1 cellular context compared by ENCODE assay signal in the genomic region with DNA sequence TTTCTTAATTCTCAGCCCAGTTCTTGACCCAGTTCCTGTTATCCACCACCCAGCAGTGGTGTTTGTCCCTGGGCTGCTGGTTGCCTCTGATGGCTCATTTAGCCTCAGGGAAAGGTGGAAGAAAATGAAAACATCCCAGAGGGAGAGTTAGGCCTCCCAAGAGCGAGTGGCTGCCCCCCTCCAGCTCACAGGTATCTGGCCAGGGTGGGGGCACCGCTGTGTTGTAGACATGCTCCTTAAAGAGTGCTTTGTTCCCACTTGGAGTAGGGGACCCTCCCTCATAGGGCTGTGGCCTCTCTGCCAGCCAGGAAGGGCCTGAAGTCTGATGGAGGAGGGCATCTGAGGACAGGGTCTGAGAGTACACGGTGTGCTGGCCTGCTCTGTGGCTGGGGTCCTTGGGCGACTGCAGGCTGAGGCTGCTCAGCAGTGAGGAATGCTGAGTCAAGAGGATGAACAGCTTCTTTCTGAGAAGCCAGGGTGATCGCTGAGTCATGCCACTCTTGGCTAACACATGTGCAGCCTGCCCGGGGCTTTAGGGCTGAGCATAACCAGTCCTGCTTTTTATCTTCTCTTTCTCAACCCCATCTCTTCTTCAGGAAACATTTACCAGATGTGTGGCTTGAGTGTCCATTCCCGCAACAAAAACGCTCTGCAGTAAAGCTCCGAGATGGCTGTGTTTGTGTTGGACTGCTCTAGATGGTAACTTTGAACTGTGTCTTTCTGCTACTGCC.
TF ChIP-seq lines count a peak whose summit lies in the region.

No MANE protein-coding gene starts in this region.

TF ChIP-seq in HepG2, 621 proteins besides CTCF, POLR2A, EP300 and RAD21 (continued from another document and continues in another):
- TF ChIP-seq, protein P1, sequence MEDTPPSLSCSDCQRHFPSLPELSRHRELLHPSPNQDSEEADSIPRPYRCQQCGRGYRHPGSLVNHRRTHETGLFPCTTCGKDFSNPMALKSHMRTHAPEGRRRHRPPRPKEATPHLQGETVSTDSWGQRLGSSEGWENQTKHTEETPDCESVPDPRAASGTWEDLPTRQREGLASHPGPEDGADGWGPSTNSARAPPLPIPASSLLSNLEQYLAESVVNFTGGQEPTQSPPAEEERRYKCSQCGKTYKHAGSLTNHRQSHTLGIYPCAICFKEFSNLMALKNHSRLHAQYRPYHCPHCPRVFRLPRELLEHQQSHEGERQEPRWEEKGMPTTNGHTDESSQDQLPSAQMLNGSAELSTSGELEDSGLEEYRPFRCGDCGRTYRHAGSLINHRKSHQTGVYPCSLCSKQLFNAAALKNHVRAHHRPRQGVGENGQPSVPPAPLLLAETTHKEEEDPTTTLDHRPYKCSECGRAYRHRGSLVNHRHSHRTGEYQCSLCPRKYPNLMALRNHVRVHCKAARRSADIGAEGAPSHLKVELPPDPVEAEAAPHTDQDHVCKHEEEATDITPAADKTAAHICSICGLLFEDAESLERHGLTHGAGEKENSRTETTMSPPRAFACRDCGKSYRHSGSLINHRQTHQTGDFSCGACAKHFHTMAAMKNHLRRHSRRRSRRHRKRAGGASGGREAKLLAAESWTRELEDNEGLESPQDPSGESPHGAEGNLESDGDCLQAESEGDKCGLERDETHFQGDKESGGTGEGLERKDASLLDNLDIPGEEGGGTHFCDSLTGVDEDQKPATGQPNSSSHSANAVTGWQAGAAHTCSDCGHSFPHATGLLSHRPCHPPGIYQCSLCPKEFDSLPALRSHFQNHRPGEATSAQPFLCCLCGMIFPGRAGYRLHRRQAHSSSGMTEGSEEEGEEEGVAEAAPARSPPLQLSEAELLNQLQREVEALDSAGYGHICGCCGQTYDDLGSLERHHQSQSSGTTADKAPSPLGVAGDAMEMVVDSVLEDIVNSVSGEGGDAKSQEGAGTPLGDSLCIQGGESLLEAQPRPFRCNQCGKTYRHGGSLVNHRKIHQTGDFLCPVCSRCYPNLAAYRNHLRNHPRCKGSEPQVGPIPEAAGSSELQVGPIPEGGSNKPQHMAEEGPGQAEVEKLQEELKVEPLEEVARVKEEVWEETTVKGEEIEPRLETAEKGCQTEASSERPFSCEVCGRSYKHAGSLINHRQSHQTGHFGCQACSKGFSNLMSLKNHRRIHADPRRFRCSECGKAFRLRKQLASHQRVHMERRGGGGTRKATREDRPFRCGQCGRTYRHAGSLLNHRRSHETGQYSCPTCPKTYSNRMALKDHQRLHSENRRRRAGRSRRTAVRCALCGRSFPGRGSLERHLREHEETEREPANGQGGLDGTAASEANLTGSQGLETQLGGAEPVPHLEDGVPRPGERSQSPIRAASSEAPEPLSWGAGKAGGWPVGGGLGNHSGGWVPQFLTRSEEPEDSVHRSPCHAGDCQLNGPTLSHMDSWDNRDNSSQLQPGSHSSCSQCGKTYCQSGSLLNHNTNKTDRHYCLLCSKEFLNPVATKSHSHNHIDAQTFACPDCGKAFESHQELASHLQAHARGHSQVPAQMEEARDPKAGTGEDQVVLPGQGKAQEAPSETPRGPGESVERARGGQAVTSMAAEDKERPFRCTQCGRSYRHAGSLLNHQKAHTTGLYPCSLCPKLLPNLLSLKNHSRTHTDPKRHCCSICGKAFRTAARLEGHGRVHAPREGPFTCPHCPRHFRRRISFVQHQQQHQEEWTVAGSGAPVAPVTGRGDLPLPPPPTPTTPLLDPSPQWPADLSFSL (CRISPR knock-in tag; IDR thresholded peaks at IDR 0.05), result no peak
- TF ChIP-seq ZBED4 (CRISPR knock-in tag; IDR thresholded peaks at IDR 0.05; ENCODE audit: borderline replicate concordance) (peak; percentile 19; the same call in 1 of the 2 replicates), CHD4 (IDR thresholded peaks at IDR 0.05; ENCODE audit: borderline replicate concordance, low read length) (peak; percentile 85; the same call in 1 of the 2 replicates), ETV5 (CRISPR knock-in tag; IDR thresholded peaks at IDR 0.05; ENCODE audit: borderline replicate concordance) (no peak; the same call in 1 of the 2 replicates), TP53 (CRISPR knock-in tag; conservative IDR thresholded peaks at IDR 0.05) (no peak; the same call in 1 of the 2 replicates), STAT6 (CRISPR knock-in tag; IDR thresholded peaks at IDR 0.05; ENCODE audit: borderline replicate concordance) (0 out of 2 replicates have a peak, but pooled peaks have one; percentile 70), FOXM1 (CRISPR knock-in tag; IDR thresholded peaks at IDR 0.05) (no peak), RNF2 (conservative IDR thresholded peaks at IDR 0.05; ENCODE audit: low read depth) (no peak), GMEB2 (CRISPR knock-in tag; IDR thresholded peaks at IDR 0.05; ENCODE audit: low read depth) (no peak), PAF1 (CRISPR knock-in tag; IDR thresholded peaks at IDR 0.05) (no peak), GATAD2A (CRISPR knock-in tag; IDR thresholded peaks at IDR 0.05) (peak; percentile 74), ZNF616 (CRISPR knock-in tag; IDR thresholded peaks at IDR 0.05; ENCODE audit: low read depth) (0 out of 2 replicates have a peak, but pooled peaks have one; percentile 39), CSRNP1 (CRISPR knock-in tag; IDR thresholded peaks at IDR 0.05) (no peak), SKI (IDR thresholded peaks at IDR 0.05; ENCODE audit: partially characterized antibody) (no peak)
- TF ChIP-seq, protein P2, sequence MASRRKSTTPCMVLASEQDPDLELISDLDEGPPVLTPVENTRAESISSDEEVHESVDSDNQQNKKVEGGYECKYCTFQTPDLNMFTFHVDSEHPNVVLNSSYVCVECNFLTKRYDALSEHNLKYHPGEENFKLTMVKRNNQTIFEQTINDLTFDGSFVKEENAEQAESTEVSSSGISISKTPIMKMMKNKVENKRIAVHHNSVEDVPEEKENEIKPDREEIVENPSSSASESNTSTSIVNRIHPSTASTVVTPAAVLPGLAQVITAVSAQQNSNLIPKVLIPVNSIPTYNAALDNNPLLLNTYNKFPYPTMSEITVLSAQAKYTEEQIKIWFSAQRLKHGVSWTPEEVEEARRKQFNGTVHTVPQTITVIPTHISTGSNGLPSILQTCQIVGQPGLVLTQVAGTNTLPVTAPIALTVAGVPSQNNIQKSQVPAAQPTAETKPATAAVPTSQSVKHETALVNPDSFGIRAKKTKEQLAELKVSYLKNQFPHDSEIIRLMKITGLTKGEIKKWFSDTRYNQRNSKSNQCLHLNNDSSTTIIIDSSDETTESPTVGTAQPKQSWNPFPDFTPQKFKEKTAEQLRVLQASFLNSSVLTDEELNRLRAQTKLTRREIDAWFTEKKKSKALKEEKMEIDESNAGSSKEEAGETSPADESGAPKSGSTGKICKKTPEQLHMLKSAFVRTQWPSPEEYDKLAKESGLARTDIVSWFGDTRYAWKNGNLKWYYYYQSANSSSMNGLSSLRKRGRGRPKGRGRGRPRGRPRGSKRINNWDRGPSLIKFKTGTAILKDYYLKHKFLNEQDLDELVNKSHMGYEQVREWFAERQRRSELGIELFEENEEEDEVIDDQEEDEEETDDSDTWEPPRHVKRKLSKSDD (CRISPR knock-in tag; IDR thresholded peaks at IDR 0.05; ENCODE audit: low read depth), result no peak
- TF ChIP-seq, protein P3, sequence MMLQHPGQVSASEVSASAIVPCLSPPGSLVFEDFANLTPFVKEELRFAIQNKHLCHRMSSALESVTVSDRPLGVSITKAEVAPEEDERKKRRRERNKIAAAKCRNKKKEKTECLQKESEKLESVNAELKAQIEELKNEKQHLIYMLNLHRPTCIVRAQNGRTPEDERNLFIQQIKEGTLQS (CRISPR knock-in tag; IDR thresholded peaks at IDR 0.05), result 0 out of 2 replicates have a peak, but pooled peaks have one; percentile 55
- TF ChIP-seq, protein P4, sequence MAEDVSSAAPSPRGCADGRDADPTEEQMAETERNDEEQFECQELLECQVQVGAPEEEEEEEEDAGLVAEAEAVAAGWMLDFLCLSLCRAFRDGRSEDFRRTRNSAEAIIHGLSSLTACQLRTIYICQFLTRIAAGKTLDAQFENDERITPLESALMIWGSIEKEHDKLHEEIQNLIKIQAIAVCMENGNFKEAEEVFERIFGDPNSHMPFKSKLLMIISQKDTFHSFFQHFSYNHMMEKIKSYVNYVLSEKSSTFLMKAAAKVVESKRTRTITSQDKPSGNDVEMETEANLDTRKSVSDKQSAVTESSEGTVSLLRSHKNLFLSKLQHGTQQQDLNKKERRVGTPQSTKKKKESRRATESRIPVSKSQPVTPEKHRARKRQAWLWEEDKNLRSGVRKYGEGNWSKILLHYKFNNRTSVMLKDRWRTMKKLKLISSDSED (CRISPR knock-in tag; IDR thresholded peaks at IDR 0.05), result no peak
- TF ChIP-seq, protein P5, sequence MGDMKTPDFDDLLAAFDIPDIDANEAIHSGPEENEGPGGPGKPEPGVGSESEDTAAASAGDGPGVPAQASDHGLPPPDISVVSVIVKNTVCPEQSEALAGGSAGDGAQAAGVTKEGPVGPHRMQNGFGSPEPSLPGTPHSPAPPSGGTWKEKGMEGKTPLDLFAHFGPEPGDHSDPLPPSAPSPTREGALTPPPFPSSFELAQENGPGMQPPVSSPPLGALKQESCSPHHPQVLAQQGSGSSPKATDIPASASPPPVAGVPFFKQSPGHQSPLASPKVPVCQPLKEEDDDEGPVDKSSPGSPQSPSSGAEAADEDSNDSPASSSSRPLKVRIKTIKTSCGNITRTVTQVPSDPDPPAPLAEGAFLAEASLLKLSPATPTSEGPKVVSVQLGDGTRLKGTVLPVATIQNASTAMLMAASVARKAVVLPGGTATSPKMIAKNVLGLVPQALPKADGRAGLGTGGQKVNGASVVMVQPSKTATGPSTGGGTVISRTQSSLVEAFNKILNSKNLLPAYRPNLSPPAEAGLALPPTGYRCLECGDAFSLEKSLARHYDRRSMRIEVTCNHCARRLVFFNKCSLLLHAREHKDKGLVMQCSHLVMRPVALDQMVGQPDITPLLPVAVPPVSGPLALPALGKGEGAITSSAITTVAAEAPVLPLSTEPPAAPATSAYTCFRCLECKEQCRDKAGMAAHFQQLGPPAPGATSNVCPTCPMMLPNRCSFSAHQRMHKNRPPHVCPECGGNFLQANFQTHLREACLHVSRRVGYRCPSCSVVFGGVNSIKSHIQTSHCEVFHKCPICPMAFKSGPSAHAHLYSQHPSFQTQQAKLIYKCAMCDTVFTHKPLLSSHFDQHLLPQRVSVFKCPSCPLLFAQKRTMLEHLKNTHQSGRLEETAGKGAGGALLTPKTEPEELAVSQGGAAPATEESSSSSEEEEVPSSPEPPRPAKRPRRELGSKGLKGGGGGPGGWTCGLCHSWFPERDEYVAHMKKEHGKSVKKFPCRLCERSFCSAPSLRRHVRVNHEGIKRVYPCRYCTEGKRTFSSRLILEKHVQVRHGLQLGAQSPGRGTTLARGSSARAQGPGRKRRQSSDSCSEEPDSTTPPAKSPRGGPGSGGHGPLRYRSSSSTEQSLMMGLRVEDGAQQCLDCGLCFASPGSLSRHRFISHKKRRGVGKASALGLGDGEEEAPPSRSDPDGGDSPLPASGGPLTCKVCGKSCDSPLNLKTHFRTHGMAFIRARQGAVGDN (CRISPR knock-in tag; IDR thresholded peaks at IDR 0.05), result peak; percentile 97
